28 cellular contexts compared by ENCODE assay signal in the genomic region with DNA sequence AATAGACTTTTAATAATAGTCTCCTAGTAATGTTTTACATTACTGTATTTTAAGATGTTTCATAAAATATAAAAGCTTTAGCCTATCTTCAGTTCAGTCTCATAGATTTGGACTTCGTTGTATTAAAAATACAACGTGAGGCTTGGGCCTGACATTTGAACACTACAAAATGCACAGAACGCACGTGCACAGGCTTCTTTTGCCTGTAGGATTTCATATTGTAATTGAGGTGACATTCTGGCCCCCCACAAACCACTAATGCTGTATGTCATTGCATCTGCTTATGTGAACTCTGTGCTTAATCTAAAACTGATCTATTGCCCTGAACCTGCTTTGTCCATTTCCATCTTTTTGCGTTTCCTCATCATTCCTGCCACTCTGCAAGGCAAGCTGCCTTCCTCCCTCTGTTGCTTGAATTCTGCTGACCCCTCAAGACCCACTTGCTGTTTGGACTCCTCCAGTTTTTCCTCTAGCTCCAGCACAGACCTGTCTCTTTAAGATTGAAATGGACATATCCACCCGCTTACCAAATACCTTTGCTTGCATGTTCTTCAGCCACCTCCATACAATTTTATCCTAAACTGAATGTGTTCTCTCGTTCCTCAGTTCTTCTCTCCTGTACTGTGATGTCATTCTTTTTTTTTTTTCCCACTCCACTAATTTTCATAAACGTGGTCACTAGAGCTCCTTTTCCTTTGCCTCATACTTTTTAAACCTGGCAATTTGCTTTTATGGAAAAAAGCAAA. TPM values are rescaled to one million over a fixed set of nuclear protein-coding genes. Genes with fewer than 3 reads are reported as not detected.
DNase-seq lines count a peak whose midpoint lies in the region; ATAC-seq and TF ChIP-seq lines count a peak whose summit lies in the region.
"Had no signal": no experiment of that assay in that cellular context is flagged by ENCODE, and none has a peak within 500 bp of the region (broad histone marks: within the 10 kb centered on the region; RNA-seq: fewer than 3 reads in every experiment).

No MANE protein-coding gene starts in this region.

- H3K4me3 ChIP-seq in SK-N-SH (ENCODE audit: low read depth in 2 of 2, low read length in 1 of 2) (no peak overlapping the region), trophoblast cell (ENCODE audit: low read depth, low read length) (no peak overlapping the region), testis (no peak overlapping the region), lower leg skin (ENCODE audit: low read depth, poor library complexity, severe bottlenecking) (no peak overlapping the region), tibial nerve (no peak overlapping the region)
- H3K4me3 ChIP-seq: GM23338, SK-N-MC had no signal

- no peak overlapping the region for H3K4me2 ChIP-seq in SK-N-SH
- H3K4me2 ChIP-seq in trophoblast cell (ENCODE audit: low read length) = no peak overlapping the region
- H3K4me2 ChIP-seq: GM23338, KMS-11 had no signal

- H3K4me1 ChIP-seq in SK-N-SH (ENCODE audit: control insufficient read depth in 1 of 2, insufficient read depth in 2 of 2, low read depth in 1 of 2, low read length in 1 of 2) (peaks cover 0 to 2% of the 10 kb centered on the region in 2 experiments; a peak in 1 of 4 replicates), trophoblast cell (ENCODE audit: control insufficient read depth in 1 of 2, insufficient read depth in 2 of 2, low read length in 2 of 2) (no peaks in the 10 kb centered on the region), testis (peaks cover 7% of the 10 kb centered on the region), tibial nerve (no peaks in the 10 kb centered on the region)

- H3K27ac ChIP-seq in SK-N-SH (ENCODE audit: low read depth in 2 of 2, low read length in 1 of 2) = peak overlapping the region in 1 of 2 experiments; percentile 3; a peak in 1 of 4 replicates
- no peak overlapping the region for H3K27ac ChIP-seq in trophoblast cell (ENCODE audit: low read depth, low read length)
- peak overlapping the region; percentile 5 to 37 for H3K27ac ChIP-seq in testis
- H3K27ac ChIP-seq in tibial nerve = no peak overlapping the region
- H3K27ac ChIP-seq: 22Rv1, C4-2B, KMS-11, SK-N-MC had no signal

- no peaks in the 10 kb centered on the region for H3K9me3 Mint-ChIP-seq in endothelial cell (ENCODE audit: unreplicated experiment)
- H3K9me3 Mint-ChIP-seq in naive thymus-derived CD8-positive, alpha-beta T cell = peaks cover 0 to 2% (median 0%) of the 10 kb centered on the region in 9 donors
- H3K9me3 Mint-ChIP-seq: GM23338 had no signal

- H3K36me3 ChIP-seq in SK-N-SH (replicated peaks in 1 of 2; ENCODE audit: control insufficient read depth in 1 of 2, insufficient read depth in 2 of 2, low read length in 1 of 2) = peaks cover 0 to 6% of the 10 kb centered on the region in 2 experiments
- no peaks in the 10 kb centered on the region for H3K36me3 ChIP-seq in trophoblast cell (ENCODE audit: control insufficient read depth in 1 of 2, insufficient read depth in 2 of 2, low read length in 2 of 2)
- no peaks in the 10 kb centered on the region for H3K36me3 ChIP-seq in testis (ENCODE audit: low read depth, missing control alignments)
- H3K36me3 ChIP-seq in tibial nerve = peaks cover 0 to 3% (median 0%) of the 10 kb centered on the region in 3 donors

- 88% methylated on average over 8 of the region's 8 CpGs for WGBS in SK-N-SH (ENCODE audit: low lambda C conversion rate)
- WGBS in trophoblast cell (ENCODE audit: extremely low coverage, insufficient coverage, insufficient read length) = no CpG with 5 or more reads among the region's 8 CpGs
- 54 to 71% methylated on average over 8 of the region's 8 CpGs for WGBS in testis, 2 donors
- 75 to 80% methylated on average over 8 of the region's 8 CpGs for WGBS in lower leg skin, 2 donors
- WGBS in tibial nerve, 2 donors = 77 to 81% methylated on average over 8 of the region's 8 CpGs

- no peak overlapping the region for H4K8ac ChIP-seq in trophoblast cell (ENCODE audit: low read depth, low read length)

- no peaks in the 10 kb centered on the region for H3K9me2 ChIP-seq in SK-N-SH

- no peak for DNase-seq in SK-N-SH
- DNase-seq in endothelial cell (ENCODE audit: low spot score) = no peak
- DNase-seq in trophoblast cell = no peak
- no peak for DNase-seq in testis
- DNase-seq in lower leg skin (ENCODE audit: low spot score in 2 of 2) = no peak
- DNase-seq in naive thymus-derived CD8-positive, alpha-beta T cell = no peak
- no peak for DNase-seq in tibial nerve (ENCODE audit: low spot score in 2 of 2)
- DNase-seq: CD8-positive, alpha-beta memory T cell; DMS 273 treated with DMSO at 0.1 percent for 48 hours; DMS79; HCEC 1CT; IMR-90; NCI-H1048; NCI-H1417; NCI-H1694; NCI-H2029 treated with DMSO at 0.1 percent for 48 hours; NCI-H446 treated with DMSO at 0.1 percent for 48 hours; NCI-H526; NCI-H82; SIG-M5 had no signal

- POLR2A ChIA-PET in SK-N-SH (lab: Yijun Ruan, JAX) = no interaction called here
- POLR2A ChIA-PET in naive thymus-derived CD8-positive, alpha-beta T cell (lab: Charles Lee) = no interaction called here

- peak overlapping the region; percentile 59 for H3K27ac Mint-ChIP-seq in endothelial cell (ENCODE audit: unreplicated experiment)
- no peak overlapping the region for H3K27ac Mint-ChIP-seq in naive thymus-derived CD8-positive, alpha-beta T cell
- H3K27ac Mint-ChIP-seq: B cell; CD8-positive, alpha-beta memory T cell; GM23338 had no signal

- H3K27me3 Mint-ChIP-seq in endothelial cell (ENCODE audit: unreplicated experiment) = peaks cover 2% of the 10 kb centered on the region
- H3K27me3 Mint-ChIP-seq in naive thymus-derived CD8-positive, alpha-beta T cell = peaks cover 0 to 2% (median 0%) of the 10 kb centered on the region in 5 donors

- no peak overlapping the region for H4K12ac ChIP-seq in trophoblast cell (ENCODE audit: low read depth, low read length)

- TF ChIP-seq EP300 in SK-N-SH (IDR thresholded peaks at IDR 0.05; ENCODE audit: borderline replicate concordance in 1 of 2, low read depth in 1 of 2, low read length in 1 of 2) = no peak
- TF ChIP-seq EP300 in tibial nerve (IDR thresholded peaks at IDR 0.05) = no peak

- no peak overlapping the region for H2BK120ac ChIP-seq in trophoblast cell (ENCODE audit: insufficient read depth, low read length, poor library complexity)

- H3K36me3 Mint-ChIP-seq in endothelial cell (ENCODE audit: low read depth, unreplicated experiment) = peaks cover 4% of the 10 kb centered on the region
- peaks cover 0 to 3% (median 0%) of the 10 kb centered on the region in 3 donors for H3K36me3 Mint-ChIP-seq in naive thymus-derived CD8-positive, alpha-beta T cell
- H3K36me3 Mint-ChIP-seq: CD8-positive, alpha-beta memory T cell had no signal

- no peaks in the 10 kb centered on the region for H3K79me1 ChIP-seq in trophoblast cell (ENCODE audit: low read length)

- no peak overlapping the region for H3K9ac ChIP-seq in SK-N-SH
- H3K9ac ChIP-seq in trophoblast cell (ENCODE audit: low read length) = no peak overlapping the region
- H3K9ac ChIP-seq: KMS-11 had no signal

- H3K4me1 Mint-ChIP-seq in endothelial cell (ENCODE audit: unreplicated experiment) = peaks cover 32% of the 10 kb centered on the region
- no peaks in the 10 kb centered on the region for H3K4me1 Mint-ChIP-seq in naive thymus-derived CD8-positive, alpha-beta T cell
- H3K4me1 Mint-ChIP-seq: B cell; CD8-positive, alpha-beta memory T cell had no signal

- no peak overlapping the region for H3K4ac ChIP-seq in trophoblast cell (ENCODE audit: low read depth, low read length)

- no peak overlapping the region for H2BK12ac ChIP-seq in trophoblast cell (ENCODE audit: low read length)

- TF ChIP-seq RAD21 in SK-N-SH (IDR thresholded peaks at IDR 0.05; ENCODE audit: low read length) = no peak

- TF ChIP-seq CTCF in SK-N-SH (IDR thresholded peaks at IDR 0.05) (no peak), endothelial cell (IDR thresholded peaks at IDR 0.05; ENCODE audit: unreplicated experiment) (no peak), testis (IDR thresholded peaks at IDR 0.05) (no peak), lower leg skin (IDR thresholded peaks at IDR 0.05) (no peak), tibial nerve (IDR thresholded peaks at IDR 0.05) (no peak)

- H3K27me3 ChIP-seq in SK-N-SH (ENCODE audit: insufficient read depth) (no peaks in the 10 kb centered on the region), trophoblast cell (ENCODE audit: insufficient read depth, low read length) (no peaks in the 10 kb centered on the region), testis (no peaks in the 10 kb centered on the region), tibial nerve (no peaks in the 10 kb centered on the region)

- H3K14ac ChIP-seq in trophoblast cell (ENCODE audit: low read length) = no peak overlapping the region

- intact Hi-C loops in testis (cut with DNase I; ENCODE audit: low total_unique reads) = no loop called here
- intact Hi-C loops in lower leg skin (cut with DNase I; ENCODE audit: low total_unique reads) = no loop called here

- H3K9me3 ChIP-seq in SK-N-SH (no peaks in the 10 kb centered on the region), trophoblast cell (ENCODE audit: insufficient read depth, low read depth, low read length) (no peaks in the 10 kb centered on the region), testis (no peaks in the 10 kb centered on the region), tibial nerve (no peaks in the 10 kb centered on the region)

- no peak overlapping the region for H2BK5ac ChIP-seq in trophoblast cell (ENCODE audit: low read depth, low read length, poor library complexity)

- no peak overlapping the region for H2AK5ac ChIP-seq in trophoblast cell (ENCODE audit: low read length)

- H2AFZ ChIP-seq in SK-N-SH (ENCODE audit: low read depth) (no peak overlapping the region), trophoblast cell (ENCODE audit: insufficient read depth, low read length, poor library complexity) (no peak overlapping the region)
- H2AFZ ChIP-seq: GM23338 had no signal

- no peaks in the 10 kb centered on the region for H4K20me1 ChIP-seq in SK-N-SH (ENCODE audit: insufficient read depth)

- peaks cover 11% of the 10 kb centered on the region for H3F3A ChIP-seq in SK-N-SH (replicated peaks; ENCODE audit: insufficient read depth)

- H3K79me2 ChIP-seq in SK-N-SH (ENCODE audit: insufficient read depth) = peaks cover 46% of the 10 kb centered on the region
- H3K79me2 ChIP-seq in trophoblast cell (ENCODE audit: control insufficient read depth, insufficient read depth, low read length, poor library complexity) = no peaks in the 10 kb centered on the region

- CTCF ChIA-PET in SK-N-SH (lab: Yijun Ruan, JAX) = interaction anchor here (0.5 to 1.9 kb wide), 5 partner anchors 8 to 338 kb away, joined by 3 to 9 read pairs (median 3); no protein-coding TSS in a partner anchor

- no peak overlapping the region for H4K91ac ChIP-seq in trophoblast cell (ENCODE audit: low read depth, low read length)

- no peak for ATAC-seq in SK-N-SH treated with all-trans-retinoic acid at 6 μM for 48 hours
- ATAC-seq in naive thymus-derived CD8-positive, alpha-beta T cell = no peak
- ATAC-seq: GM23338, Panc1 had no signal

- TF ChIP-seq POLR2A in testis (IDR thresholded peaks at IDR 0.05) (no peak), lower leg skin (IDR thresholded peaks at IDR 0.05) (no peak), tibial nerve (IDR thresholded peaks at IDR 0.05) (no peak)

- H3K4me3 Mint-ChIP-seq in endothelial cell (ENCODE audit: unreplicated experiment) = no peak overlapping the region
- H3K4me3 Mint-ChIP-seq in naive thymus-derived CD8-positive, alpha-beta T cell = no peak overlapping the region
- H3K4me3 Mint-ChIP-seq: B cell; CD8-positive, alpha-beta memory T cell; GM23338 had no signal

- no peak overlapping the region for H3K18ac ChIP-seq in trophoblast cell (ENCODE audit: low read length)

- H3K23ac ChIP-seq in trophoblast cell (ENCODE audit: low read length) = peak overlapping the region; percentile 80

RNA-seq across cellular contexts. Expression of gene PRKAR2B, which starts 12.4 kb away (rescaled TPM):
- polyA plus RNA-seq in SK-N-SH (2012; rRNA removed) (17.3 and 19.3 TPM in 2 replicates), testis (ENCODE audit: insufficient read depth, low read depth, low replicate concordance) (51.7 TPM)
- polyA plus RNA-seq in SK-N-SH (2012; cell fraction: cytosol; rRNA removed) = 27.9 and 35.2 TPM in 2 replicates
- 4.7 and 9.6 TPM in 2 replicates for polyA plus RNA-seq in SK-N-SH (2012; cell fraction: nucleus; rRNA removed)
- total RNA-seq in endothelial cell (ENCODE audit: unreplicated experiment) (28.4 TPM), testis (10 to 100 TPM; 66.3 to 81.8 TPM), lower leg skin (1 to 10 TPM; 5.0 to 6.9 (median 6.3) TPM), tibial nerve (10 to 100 TPM; 33.1 to 54.6 (median 51.5) TPM)
- polyA plus RNA-seq in trophoblast cell (2013) = 9.0 and 9.1 TPM in 2 replicates
- under 1 TPM; 0.62 to 0.71 TPM for total RNA-seq in naive thymus-derived CD8-positive, alpha-beta T cell
- polyA plus RNA-seq in naive thymus-derived CD8-positive, alpha-beta T cell = under 1 TPM; 0.63 to 0.75 (median 0.66) TPM

Comparison
In these comparisons a context has a peak if more than half of its experiments do, and no peak if none do; other contexts are left out.
1. H3K27ac ChIP-seq: peak in testis (2 of 2); none in trophoblast cell (single experiment) and tibial nerve (0 of 4).